11 cellular contexts compared by ENCODE assay signal in the genomic region with DNA sequence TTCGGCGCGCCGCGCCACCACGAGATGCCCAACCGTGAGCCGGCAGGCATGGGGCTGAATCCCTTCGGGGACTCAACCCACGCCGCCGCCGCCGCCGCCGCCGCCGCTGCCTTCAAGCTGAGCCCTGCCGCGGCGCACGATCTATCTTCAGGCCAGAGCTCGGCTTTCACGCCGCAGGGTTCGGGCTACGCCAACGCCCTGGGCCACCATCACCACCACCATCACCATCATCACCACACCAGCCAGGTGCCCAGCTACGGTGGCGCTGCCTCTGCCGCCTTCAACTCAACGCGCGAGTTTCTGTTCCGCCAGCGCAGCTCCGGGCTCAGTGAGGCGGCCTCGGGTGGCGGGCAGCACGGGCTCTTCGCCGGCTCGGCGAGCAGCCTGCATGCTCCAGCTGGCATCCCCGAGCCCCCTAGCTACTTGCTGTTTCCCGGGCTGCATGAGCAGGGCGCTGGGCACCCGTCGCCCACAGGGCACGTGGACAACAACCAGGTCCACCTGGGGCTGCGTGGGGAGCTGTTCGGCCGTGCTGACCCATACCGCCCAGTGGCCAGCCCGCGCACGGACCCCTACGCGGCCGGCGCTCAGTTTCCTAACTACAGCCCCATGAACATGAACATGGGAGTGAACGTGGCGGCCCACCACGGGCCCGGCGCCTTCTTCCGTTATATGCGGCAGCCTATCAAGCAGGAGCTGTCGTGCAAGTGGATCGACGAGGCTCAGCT. TPM values are rescaled to one million over a fixed set of nuclear protein-coding genes. Genes with fewer than 3 reads are reported as not detected.
DNase-seq lines count a peak whose midpoint lies in the region; ATAC-seq and TF ChIP-seq lines count a peak whose summit lies in the region.
"Had no signal": no experiment of that assay in that cellular context is flagged by ENCODE, and none has a peak within 500 bp of the region (broad histone marks: within the 10 kb centered on the region; RNA-seq: fewer than 3 reads in every experiment).

No MANE protein-coding gene starts in this region.

- H3K79me2 ChIP-seq in GM23248 (ENCODE audit: insufficient read depth), result no peaks in the 10 kb centered on the region

- H3K27ac ChIP-seq in CD8-positive, alpha-beta T cell (ENCODE audit: low read depth, low read length), result no peak overlapping the region
- no peak overlapping the region for H3K27ac ChIP-seq in GM23248
- H3K27ac ChIP-seq: right lobe of liver, VCaP had no signal

- no peaks in the 10 kb centered on the region for H3K36me3 ChIP-seq in CD8-positive, alpha-beta T cell (ENCODE audit: insufficient read depth, low read length)
- no peaks in the 10 kb centered on the region for H3K36me3 ChIP-seq in GM23248 (ENCODE audit: low read depth)
- H3K36me3 ChIP-seq: right lobe of liver had no signal

- H3K27me3 ChIP-seq in CD8-positive, alpha-beta T cell (ENCODE audit: insufficient read depth, low read length), result peaks cover 15% of the 10 kb centered on the region
- H3K27me3 ChIP-seq in GM23248 (replicated peaks; ENCODE audit: insufficient read depth), result peaks cover 16% of the 10 kb centered on the region

- no peak for DNase-seq in CD8-positive, alpha-beta T cell
- DNase-seq in GM23248, result peak; percentile 12
- no peak for DNase-seq in omental fat pad (ENCODE audit: low spot score)
- DNase-seq in NCI-H1694 treated with DMSO at 0.1 percent for 48 hours (lab: John Stamatoyannopoulos, UW), result no peak
- DNase-seq: central memory CD4-positive, alpha-beta T cell; right lobe of liver had no signal

- H3K36me3 Mint-ChIP-seq in CD8-positive, alpha-beta T cell, result no peaks in the 10 kb centered on the region
- no peaks in the 10 kb centered on the region for H3K36me3 Mint-ChIP-seq in dendritic cell treated with granulocyte-macrophage colony-stimulating factor and Interleukin-4, amounts not matched to agents 40 ng/mL and 50 ng/mL, for 4 days (ENCODE audit: low read depth)

- H3K4me1 Mint-ChIP-seq in CD8-positive, alpha-beta T cell (ENCODE audit: low read depth), result peaks cover 17% of the 10 kb centered on the region
- H3K4me1 Mint-ChIP-seq in dendritic cell treated with granulocyte-macrophage colony-stimulating factor and Interleukin-4, amounts not matched to agents 40 ng/mL and 50 ng/mL, for 4 days (ENCODE audit: low read depth), result peaks cover 22% of the 10 kb centered on the region

- TF ChIP-seq CTCF in CD8-positive, alpha-beta T cell (IDR thresholded peaks at IDR 0.05), result no peak
- TF ChIP-seq CTCF in omental fat pad (IDR thresholded peaks at IDR 0.05), result no peak

- H3K27ac Mint-ChIP-seq in CD8-positive, alpha-beta T cell, result no peak overlapping the region
- H3K27ac Mint-ChIP-seq in dendritic cell treated with granulocyte-macrophage colony-stimulating factor and Interleukin-4, amounts not matched to agents 40 ng/mL and 50 ng/mL, for 4 days, result no peak overlapping the region

- no peak overlapping the region for H3K4me2 ChIP-seq in GM23248 (ENCODE audit: unreplicated experiment)

- H3K9me3 ChIP-seq in CD8-positive, alpha-beta T cell (ENCODE audit: low read length), result no peaks in the 10 kb centered on the region
- no peaks in the 10 kb centered on the region for H3K9me3 ChIP-seq in GM23248 (ENCODE audit: low read depth)
- H3K9me3 ChIP-seq: right lobe of liver had no signal

- POLR2A ChIA-PET in CD8-positive, alpha-beta T cell (lab: Charles Lee), result no interaction called here

- H3K27me3 Mint-ChIP-seq in CD8-positive, alpha-beta T cell (ENCODE audit: low read depth), result peaks cover 53% of the 10 kb centered on the region
- peaks cover 84% of the 10 kb centered on the region for H3K27me3 Mint-ChIP-seq in dendritic cell treated with granulocyte-macrophage colony-stimulating factor and Interleukin-4, amounts not matched to agents 40 ng/mL and 50 ng/mL, for 4 days

- ATAC-seq in CD8-positive, alpha-beta T cell, result no peak
- ATAC-seq in omental fat pad (ENCODE audit: low FRiP score), result peak; percentile 24
- ATAC-seq in GM18498 (IDR thresholded peaks at IDR 0.05; ENCODE audit: unreplicated experiment), result no peak
- no peak for ATAC-seq in activated CD4-positive, CD25-positive, alpha-beta regulatory T cell treated with anti-CD3 and anti-CD28 coated beads, Interleukin-2, amount 50 U/mL, for 24 hours
- ATAC-seq: K562 had no signal

- H3K9me3 Mint-ChIP-seq in CD8-positive, alpha-beta T cell, result no peaks in the 10 kb centered on the region
- H3K9me3 Mint-ChIP-seq in dendritic cell treated with granulocyte-macrophage colony-stimulating factor and Interleukin-4, amounts not matched to agents 40 ng/mL and 50 ng/mL, for 4 days, result no peaks in the 10 kb centered on the region

- peak overlapping the region; percentile 11 for H3K4me3 ChIP-seq in CD8-positive, alpha-beta T cell (ENCODE audit: low read depth, low read length)
- H3K4me3 ChIP-seq in GM23248, result no peak overlapping the region
- H3K4me3 ChIP-seq: K562 had no signal

- H3F3A ChIP-seq in GM23248 (ENCODE audit: insufficient read depth), result no peaks in the 10 kb centered on the region

- in situ Hi-C loops in GM23248 (cut with MboI), result no loop called here

- no peak overlapping the region for H3K9ac ChIP-seq in GM23248

- intact Hi-C loops in CD8-positive, alpha-beta T cell (cut with DNase I, micrococcal nuclease), result no loop called here
- intact Hi-C loops in dendritic cell treated with granulocyte-macrophage colony-stimulating factor and Interleukin-4, amounts not matched to agents 40 ng/mL and 50 ng/mL, for 4 days (cut with micrococcal nuclease), result loop anchor here (10.0 kb wide), 1 partner anchor 142 kb away; no protein-coding TSS in a partner anchor

- CTCF ChIA-PET in CD8-positive, alpha-beta T cell (lab: Charles Lee), result no interaction called here

- H4K20me1 ChIP-seq in GM23248 (ENCODE audit: insufficient read depth), result no peaks in the 10 kb centered on the region

- no peak overlapping the region for H2AFZ ChIP-seq in GM23248

- H3K4me3 Mint-ChIP-seq in CD8-positive, alpha-beta T cell, result peak overlapping the region; percentile 66
- H3K4me3 Mint-ChIP-seq in dendritic cell treated with granulocyte-macrophage colony-stimulating factor and Interleukin-4, amounts not matched to agents 40 ng/mL and 50 ng/mL, for 4 days, result peak overlapping the region; percentile 54

- H3K9me2 ChIP-seq in GM23248 (ENCODE audit: insufficient read depth), result no peaks in the 10 kb centered on the region

- peaks cover 3% of the 10 kb centered on the region for H3K4me1 ChIP-seq in CD8-positive, alpha-beta T cell (ENCODE audit: insufficient read depth, low read length)
- H3K4me1 ChIP-seq in GM23248 (ENCODE audit: insufficient read depth), result no peaks in the 10 kb centered on the region
- H3K4me1 ChIP-seq: right lobe of liver had no signal

- WGBS in GM23248 (ENCODE audit: low coverage in 1 of 2, low lambda C conversion rate in 2 of 2, missing lambda C conversion rate in 2 of 2), 2 experiments, result 5 to 6% methylated on average over 10 to 48 of the region's 72 CpGs

RNA-seq across cellular contexts. Expression of a gene that starts 1.0 kb away (rescaled TPM):
- not detected for total RNA-seq in CD8-positive, alpha-beta T cell
- total RNA-seq in GM23248 (2014; rRNA removed; shearing (Covaris generic)), result not detected in 2 replicates
- polyA plus RNA-seq in GM23248 (2016; fragmentation: Nextera tagmentation; extraction: Ambion mirVana), result not detected in 2 replicates
- not detected for total RNA-seq in omental fat pad
- total RNA-seq: K562, right lobe of liver had no signal
- polyA plus RNA-seq: K562 had no signal
